19 cellular contexts compared by ENCODE assay signal in genomic region chr18:45464619-45465018, GRCh38.
DNase-seq lines count a peak whose midpoint lies in the region; ATAC-seq and TF ChIP-seq lines count a peak whose summit lies in the region.
"Had no signal": no experiment of that assay in that cellular context is flagged by ENCODE, and none has a peak within 500 bp of the region (broad histone marks: within the 10 kb centered on the region; RNA-seq: fewer than 3 reads in every experiment).

No MANE protein-coding gene starts in this region.

- WGBS in esophagus muscularis mucosa = 43% methylated on average over 8 of the region's 8 CpGs

- peaks cover 0 to 8% (median 3%) of the 10 kb centered on the region in 4 donors for H3K4me1 ChIP-seq in esophagus muscularis mucosa
- H3K4me1 ChIP-seq: gastrocnemius medialis had no signal

- no peak overlapping the region for H3K4me3 ChIP-seq in esophagus muscularis mucosa
- H3K4me3 ChIP-seq: cardiac muscle cell, gastrocnemius medialis had no signal

- intact Hi-C loops in esophagus muscularis mucosa (cut with DNase I) = loop anchor here (10.0 kb wide), 1 partner anchor 60 kb away; no protein-coding TSS in a partner anchor

- no peak overlapping the region for H3K27ac ChIP-seq in esophagus muscularis mucosa (replicated peaks in 1 of 4)
- H3K27ac ChIP-seq: 22Rv1, cardiac muscle cell, gastrocnemius medialis had no signal

- H3K9me3 ChIP-seq in esophagus muscularis mucosa = no peaks in the 10 kb centered on the region
- H3K9me3 ChIP-seq: gastrocnemius medialis had no signal

- ATAC-seq in HG03097 (IDR thresholded peaks at IDR 0.05; ENCODE audit: low FRiP score, unreplicated experiment) = no peak
- ATAC-seq in HG03159 (IDR thresholded peaks at IDR 0.05; ENCODE audit: unreplicated experiment) = no peak
- ATAC-seq: gastrocnemius medialis had no signal

- TF ChIP-seq CTCF in esophagus muscularis mucosa (IDR thresholded peaks at IDR 0.05) = no peak

- H3K36me3 ChIP-seq in esophagus muscularis mucosa = no peaks in the 10 kb centered on the region
- H3K36me3 ChIP-seq: cardiac muscle cell, gastrocnemius medialis had no signal

- DNase-seq in NCI-H1436 (lab: John Stamatoyannopoulos, UW) (peak; percentile 56), NCI-H1436 treated with DMSO at 0.1 percent for 48 hours (lab: John Stamatoyannopoulos, UW) (no peak), NCI-H1694 treated with DMSO at 0.1 percent for 48 hours (lab: John Stamatoyannopoulos, UW) (peak; percentile 71), NCI-H446 treated with DMSO at 0.1 percent for 48 hours (lab: John Stamatoyannopoulos, UW) (peak; percentile 37), esophagus muscularis mucosa (ENCODE audit: extremely low spot score) (peak; percentile 77), GOT3 (lab: John Stamatoyannopoulos, UW) (no peak)
- DNase-seq: activated CD4-positive, alpha-beta T cell treated with anti-CD3 and anti-CD28 coated beads, Interleukin-2, amount 10 ng/mL, durations not matched to agents 24 days and 14 days; activated CD8-positive, alpha-beta memory T cell treated with anti-CD3 and anti-CD28 coated beads, Interleukin-2, amount 50 U/mL, for 4 hours; activated effector memory CD4-positive, alpha-beta T cell treated with anti-CD3 and anti-CD28 coated beads, Interleukin-2, amount 50 U/mL, for 16 hours; erythroblast; gastrocnemius medialis; GDM1; H7; Kasumi-1; NCI-H187 had no signal

- H3K27me3 ChIP-seq in esophagus muscularis mucosa = no peaks in the 10 kb centered on the region
- H3K27me3 ChIP-seq: cardiac muscle cell, gastrocnemius medialis had no signal

- no peak for TF ChIP-seq POLR2A in esophagus muscularis mucosa (IDR thresholded peaks at IDR 0.05; ENCODE audit: low read depth)

- no peak for TF ChIP-seq EP300 in esophagus muscularis mucosa (IDR thresholded peaks at IDR 0.05)

Comparison
In these comparisons a context has a peak if more than half of its experiments do, and no peak if none do; other contexts are left out.
1. DNase-seq: peak in NCI-H1436 (single experiment), NCI-H1694 treated with DMSO at 0.1 percent for 48 hours (single experiment), NCI-H446 treated with DMSO at 0.1 percent for 48 hours (single experiment) and esophagus muscularis mucosa (single experiment); none in NCI-H1436 treated with DMSO at 0.1 percent for 48 hours (single experiment) and GOT3 (single experiment).